In the genomic region with DNA sequence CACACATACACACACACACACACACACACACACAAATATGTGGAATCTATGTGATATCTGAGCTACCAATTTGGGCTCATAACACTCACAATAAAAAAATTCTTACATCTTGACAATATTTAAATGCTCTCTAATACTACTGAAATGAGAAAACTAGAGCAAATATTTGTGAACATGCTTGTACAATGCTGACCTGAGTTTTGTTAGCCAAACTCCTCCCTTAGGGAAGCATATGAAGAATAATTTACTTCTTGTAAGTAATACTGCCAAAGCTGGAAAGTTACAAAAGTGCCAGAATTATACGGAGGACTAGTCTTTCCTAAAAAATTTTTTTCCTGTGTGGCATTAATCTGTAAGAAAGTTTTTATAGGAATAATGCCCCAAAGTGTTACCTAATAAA, we compare ENCODE assay signal across 1 cellular context.
TF ChIP-seq lines count a peak whose summit lies in the region.

No MANE protein-coding gene starts in this region.

TF ChIP-seq in GM12878, 131 proteins besides CTCF, POLR2A, EP300 and RAD21:
- TF ChIP-seq FOS (IDR thresholded peaks at IDR 0.05; ENCODE audit: borderline replicate concordance, extremely low read depth, insufficient read length) (no peak), ZNF207 (IDR thresholded peaks at IDR 0.05; ENCODE audit: borderline replicate concordance) (no peak), KAT2A (conservative IDR thresholded peaks at IDR 0.05; ENCODE audit: control insufficient read depth, low read depth, low read length) (no peak), BRCA1 (IDR thresholded peaks at IDR 0.05; ENCODE audit: low read depth, low read length) (no peak), NR2C2 (IDR thresholded peaks at IDR 0.05; ENCODE audit: borderline replicate concordance, control insufficient read depth, insufficient read length, low read depth) (no peak), CHD4 (IDR thresholded peaks at IDR 0.05) (no peak), TCF12 (IDR thresholded peaks at IDR 0.05; ENCODE audit: low read depth, low read length) (no peak), NRF1 (conservative IDR thresholded peaks at IDR 0.05; ENCODE audit: low read depth, low read length) (no peak), ZZZ3 (IDR thresholded peaks at IDR 0.05; ENCODE audit: control insufficient read depth, insufficient read length, low read depth) (no peak), EZH2 (IDR thresholded peaks at IDR 0.05; ENCODE audit: borderline replicate concordance, control insufficient read depth, low read depth, low read length) (no peak), IKZF2 (IDR thresholded peaks at IDR 0.05) (no peak)
- TF ChIP-seq, protein P1, sequence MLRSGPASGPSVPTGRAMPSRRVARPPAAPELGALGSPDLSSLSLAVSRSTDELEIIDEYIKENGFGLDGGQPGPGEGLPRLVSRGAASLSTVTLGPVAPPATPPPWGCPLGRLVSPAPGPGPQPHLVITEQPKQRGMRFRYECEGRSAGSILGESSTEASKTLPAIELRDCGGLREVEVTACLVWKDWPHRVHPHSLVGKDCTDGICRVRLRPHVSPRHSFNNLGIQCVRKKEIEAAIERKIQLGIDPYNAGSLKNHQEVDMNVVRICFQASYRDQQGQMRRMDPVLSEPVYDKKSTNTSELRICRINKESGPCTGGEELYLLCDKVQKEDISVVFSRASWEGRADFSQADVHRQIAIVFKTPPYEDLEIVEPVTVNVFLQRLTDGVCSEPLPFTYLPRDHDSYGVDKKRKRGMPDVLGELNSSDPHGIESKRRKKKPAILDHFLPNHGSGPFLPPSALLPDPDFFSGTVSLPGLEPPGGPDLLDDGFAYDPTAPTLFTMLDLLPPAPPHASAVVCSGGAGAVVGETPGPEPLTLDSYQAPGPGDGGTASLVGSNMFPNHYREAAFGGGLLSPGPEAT (IDR thresholded peaks at IDR 0.05; ENCODE audit: low read depth) = no peak
- TF ChIP-seq, protein P2, sequence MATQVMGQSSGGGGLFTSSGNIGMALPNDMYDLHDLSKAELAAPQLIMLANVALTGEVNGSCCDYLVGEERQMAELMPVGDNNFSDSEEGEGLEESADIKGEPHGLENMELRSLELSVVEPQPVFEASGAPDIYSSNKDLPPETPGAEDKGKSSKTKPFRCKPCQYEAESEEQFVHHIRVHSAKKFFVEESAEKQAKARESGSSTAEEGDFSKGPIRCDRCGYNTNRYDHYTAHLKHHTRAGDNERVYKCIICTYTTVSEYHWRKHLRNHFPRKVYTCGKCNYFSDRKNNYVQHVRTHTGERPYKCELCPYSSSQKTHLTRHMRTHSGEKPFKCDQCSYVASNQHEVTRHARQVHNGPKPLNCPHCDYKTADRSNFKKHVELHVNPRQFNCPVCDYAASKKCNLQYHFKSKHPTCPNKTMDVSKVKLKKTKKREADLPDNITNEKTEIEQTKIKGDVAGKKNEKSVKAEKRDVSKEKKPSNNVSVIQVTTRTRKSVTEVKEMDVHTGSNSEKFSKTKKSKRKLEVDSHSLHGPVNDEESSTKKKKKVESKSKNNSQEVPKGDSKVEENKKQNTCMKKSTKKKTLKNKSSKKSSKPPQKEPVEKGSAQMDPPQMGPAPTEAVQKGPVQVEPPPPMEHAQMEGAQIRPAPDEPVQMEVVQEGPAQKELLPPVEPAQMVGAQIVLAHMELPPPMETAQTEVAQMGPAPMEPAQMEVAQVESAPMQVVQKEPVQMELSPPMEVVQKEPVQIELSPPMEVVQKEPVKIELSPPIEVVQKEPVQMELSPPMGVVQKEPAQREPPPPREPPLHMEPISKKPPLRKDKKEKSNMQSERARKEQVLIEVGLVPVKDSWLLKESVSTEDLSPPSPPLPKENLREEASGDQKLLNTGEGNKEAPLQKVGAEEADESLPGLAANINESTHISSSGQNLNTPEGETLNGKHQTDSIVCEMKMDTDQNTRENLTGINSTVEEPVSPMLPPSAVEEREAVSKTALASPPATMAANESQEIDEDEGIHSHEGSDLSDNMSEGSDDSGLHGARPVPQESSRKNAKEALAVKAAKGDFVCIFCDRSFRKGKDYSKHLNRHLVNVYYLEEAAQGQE (IDR thresholded peaks at IDR 0.05; ENCODE audit: low read depth, low read length) = no peak
- TF ChIP-seq, protein P3, sequence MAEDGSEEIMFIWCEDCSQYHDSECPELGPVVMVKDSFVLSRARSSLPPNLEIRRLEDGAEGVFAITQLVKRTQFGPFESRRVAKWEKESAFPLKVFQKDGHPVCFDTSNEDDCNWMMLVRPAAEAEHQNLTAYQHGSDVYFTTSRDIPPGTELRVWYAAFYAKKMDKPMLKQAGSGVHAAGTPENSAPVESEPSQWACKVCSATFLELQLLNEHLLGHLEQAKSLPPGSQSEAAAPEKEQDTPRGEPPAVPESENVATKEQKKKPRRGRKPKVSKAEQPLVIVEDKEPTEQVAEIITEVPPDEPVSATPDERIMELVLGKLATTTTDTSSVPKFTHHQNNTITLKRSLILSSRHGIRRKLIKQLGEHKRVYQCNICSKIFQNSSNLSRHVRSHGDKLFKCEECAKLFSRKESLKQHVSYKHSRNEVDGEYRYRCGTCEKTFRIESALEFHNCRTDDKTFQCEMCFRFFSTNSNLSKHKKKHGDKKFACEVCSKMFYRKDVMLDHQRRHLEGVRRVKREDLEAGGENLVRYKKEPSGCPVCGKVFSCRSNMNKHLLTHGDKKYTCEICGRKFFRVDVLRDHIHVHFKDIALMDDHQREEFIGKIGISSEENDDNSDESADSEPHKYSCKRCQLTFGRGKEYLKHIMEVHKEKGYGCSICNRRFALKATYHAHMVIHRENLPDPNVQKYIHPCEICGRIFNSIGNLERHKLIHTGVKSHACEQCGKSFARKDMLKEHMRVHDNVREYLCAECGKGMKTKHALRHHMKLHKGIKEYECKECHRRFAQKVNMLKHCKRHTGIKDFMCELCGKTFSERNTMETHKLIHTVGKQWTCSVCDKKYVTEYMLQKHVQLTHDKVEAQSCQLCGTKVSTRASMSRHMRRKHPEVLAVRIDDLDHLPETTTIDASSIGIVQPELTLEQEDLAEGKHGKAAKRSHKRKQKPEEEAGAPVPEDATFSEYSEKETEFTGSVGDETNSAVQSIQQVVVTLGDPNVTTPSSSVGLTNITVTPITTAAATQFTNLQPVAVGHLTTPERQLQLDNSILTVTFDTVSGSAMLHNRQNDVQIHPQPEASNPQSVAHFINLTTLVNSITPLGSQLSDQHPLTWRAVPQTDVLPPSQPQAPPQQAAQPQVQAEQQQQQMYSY (CRISPR knock-in tag; IDR thresholded peaks at IDR 0.05) = no peak
- TF ChIP-seq, protein P4, sequence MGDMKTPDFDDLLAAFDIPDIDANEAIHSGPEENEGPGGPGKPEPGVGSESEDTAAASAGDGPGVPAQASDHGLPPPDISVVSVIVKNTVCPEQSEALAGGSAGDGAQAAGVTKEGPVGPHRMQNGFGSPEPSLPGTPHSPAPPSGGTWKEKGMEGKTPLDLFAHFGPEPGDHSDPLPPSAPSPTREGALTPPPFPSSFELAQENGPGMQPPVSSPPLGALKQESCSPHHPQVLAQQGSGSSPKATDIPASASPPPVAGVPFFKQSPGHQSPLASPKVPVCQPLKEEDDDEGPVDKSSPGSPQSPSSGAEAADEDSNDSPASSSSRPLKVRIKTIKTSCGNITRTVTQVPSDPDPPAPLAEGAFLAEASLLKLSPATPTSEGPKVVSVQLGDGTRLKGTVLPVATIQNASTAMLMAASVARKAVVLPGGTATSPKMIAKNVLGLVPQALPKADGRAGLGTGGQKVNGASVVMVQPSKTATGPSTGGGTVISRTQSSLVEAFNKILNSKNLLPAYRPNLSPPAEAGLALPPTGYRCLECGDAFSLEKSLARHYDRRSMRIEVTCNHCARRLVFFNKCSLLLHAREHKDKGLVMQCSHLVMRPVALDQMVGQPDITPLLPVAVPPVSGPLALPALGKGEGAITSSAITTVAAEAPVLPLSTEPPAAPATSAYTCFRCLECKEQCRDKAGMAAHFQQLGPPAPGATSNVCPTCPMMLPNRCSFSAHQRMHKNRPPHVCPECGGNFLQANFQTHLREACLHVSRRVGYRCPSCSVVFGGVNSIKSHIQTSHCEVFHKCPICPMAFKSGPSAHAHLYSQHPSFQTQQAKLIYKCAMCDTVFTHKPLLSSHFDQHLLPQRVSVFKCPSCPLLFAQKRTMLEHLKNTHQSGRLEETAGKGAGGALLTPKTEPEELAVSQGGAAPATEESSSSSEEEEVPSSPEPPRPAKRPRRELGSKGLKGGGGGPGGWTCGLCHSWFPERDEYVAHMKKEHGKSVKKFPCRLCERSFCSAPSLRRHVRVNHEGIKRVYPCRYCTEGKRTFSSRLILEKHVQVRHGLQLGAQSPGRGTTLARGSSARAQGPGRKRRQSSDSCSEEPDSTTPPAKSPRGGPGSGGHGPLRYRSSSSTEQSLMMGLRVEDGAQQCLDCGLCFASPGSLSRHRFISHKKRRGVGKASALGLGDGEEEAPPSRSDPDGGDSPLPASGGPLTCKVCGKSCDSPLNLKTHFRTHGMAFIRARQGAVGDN (IDR thresholded peaks at IDR 0.05) = no peak
- TF ChIP-seq, protein P5, sequence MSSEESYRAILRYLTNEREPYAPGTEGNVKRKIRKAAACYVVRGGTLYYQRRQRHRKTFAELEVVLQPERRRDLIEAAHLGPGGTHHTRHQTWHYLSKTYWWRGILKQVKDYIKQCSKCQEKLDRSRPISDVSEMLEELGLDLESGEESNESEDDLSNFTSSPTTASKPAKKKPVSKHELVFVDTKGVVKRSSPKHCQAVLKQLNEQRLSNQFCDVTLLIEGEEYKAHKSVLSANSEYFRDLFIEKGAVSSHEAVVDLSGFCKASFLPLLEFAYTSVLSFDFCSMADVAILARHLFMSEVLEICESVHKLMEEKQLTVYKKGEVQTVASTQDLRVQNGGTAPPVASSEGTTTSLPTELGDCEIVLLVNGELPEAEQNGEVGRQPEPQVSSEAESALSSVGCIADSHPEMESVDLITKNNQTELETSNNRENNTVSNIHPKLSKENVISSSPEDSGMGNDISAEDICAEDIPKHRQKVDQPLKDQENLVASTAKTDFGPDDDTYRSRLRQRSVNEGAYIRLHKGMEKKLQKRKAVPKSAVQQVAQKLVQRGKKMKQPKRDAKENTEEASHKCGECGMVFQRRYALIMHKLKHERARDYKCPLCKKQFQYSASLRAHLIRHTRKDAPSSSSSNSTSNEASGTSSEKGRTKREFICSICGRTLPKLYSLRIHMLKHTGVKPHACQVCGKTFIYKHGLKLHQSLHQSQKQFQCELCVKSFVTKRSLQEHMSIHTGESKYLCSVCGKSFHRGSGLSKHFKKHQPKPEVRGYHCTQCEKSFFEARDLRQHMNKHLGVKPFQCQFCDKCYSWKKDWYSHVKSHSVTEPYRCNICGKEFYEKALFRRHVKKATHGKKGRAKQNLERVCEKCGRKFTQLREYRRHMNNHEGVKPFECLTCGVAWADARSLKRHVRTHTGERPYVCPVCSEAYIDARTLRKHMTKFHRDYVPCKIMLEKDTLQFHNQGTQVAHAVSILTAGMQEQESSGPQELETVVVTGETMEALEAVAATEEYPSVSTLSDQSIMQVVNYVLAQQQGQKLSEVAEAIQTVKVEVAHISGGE (CRISPR knock-in tag; IDR thresholded peaks at IDR 0.05) = no peak
- TF ChIP-seq, protein P6, sequence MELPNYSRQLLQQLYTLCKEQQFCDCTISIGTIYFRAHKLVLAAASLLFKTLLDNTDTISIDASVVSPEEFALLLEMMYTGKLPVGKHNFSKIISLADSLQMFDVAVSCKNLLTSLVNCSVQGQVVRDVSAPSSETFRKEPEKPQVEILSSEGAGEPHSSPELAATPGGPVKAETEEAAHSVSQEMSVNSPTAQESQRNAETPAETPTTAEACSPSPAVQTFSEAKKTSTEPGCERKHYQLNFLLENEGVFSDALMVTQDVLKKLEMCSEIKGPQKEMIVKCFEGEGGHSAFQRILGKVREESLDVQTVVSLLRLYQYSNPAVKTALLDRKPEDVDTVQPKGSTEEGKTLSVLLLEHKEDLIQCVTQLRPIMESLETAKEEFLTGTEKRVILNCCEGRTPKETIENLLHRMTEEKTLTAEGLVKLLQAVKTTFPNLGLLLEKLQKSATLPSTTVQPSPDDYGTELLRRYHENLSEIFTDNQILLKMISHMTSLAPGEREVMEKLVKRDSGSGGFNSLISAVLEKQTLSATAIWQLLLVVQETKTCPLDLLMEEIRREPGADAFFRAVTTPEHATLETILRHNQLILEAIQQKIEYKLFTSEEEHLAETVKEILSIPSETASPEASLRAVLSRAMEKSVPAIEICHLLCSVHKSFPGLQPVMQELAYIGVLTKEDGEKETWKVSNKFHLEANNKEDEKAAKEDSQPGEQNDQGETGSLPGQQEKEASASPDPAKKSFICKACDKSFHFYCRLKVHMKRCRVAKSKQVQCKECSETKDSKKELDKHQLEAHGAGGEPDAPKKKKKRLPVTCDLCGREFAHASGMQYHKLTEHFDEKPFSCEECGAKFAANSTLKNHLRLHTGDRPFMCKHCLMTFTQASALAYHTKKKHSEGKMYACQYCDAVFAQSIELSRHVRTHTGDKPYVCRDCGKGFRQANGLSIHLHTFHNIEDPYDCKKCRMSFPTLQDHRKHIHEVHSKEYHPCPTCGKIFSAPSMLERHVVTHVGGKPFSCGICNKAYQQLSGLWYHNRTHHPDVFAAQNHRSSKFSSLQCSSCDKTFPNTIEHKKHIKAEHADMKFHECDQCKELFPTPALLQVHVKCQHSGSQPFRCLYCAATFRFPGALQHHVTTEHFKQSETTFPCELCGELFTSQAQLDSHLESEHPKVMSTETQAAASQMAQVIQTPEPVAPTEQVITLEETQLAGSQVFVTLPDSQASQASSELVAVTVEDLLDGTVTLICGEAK (IDR thresholded peaks at IDR 0.05; ENCODE audit: borderline replicate concordance) = no peak
TF ChIP-seq in GM12878: peak in this region for 0.
